ENCODE assay signal across 8 cellular contexts in the genomic region with DNA sequence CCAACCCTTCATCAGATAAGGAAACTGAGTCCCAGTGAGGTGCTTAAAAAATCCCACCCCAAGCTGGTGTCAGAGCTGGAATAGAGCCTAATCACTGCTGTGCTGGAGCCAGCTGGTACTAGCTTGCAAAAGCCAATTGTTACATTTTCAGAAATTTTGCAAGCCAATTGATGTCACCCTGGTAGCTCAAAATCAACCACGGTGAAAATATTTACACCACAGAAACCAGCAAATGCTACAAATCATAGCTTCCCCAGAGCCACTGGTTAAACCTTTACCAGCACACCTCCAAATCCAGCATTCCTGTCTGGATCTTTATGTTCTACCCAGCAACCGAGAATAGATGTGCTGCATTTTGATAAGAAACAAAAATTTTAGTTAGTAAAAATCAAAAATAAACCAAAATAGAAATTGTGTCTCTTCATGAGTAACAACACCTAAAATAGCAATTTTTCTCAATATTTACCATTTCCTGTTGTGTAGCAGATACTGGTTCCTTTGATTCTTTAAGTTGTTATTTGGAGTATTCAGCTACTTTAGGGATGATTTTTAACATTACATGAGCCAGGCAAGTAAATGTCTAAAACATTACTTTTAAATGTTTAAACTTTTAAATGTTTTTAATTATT. TPM values are rescaled to one million over a fixed set of nuclear protein-coding genes. Genes with fewer than 3 reads are reported as not detected.
DNase-seq lines count a peak whose midpoint lies in the region; ATAC-seq, FAIRE-seq and TF ChIP-seq lines count a peak whose summit lies in the region.

No MANE protein-coding gene starts in this region.

- H3K27ac Mint-ChIP-seq in activated naive CD4-positive, alpha-beta T cell treated with anti-CD3 and anti-CD28 coated beads, Interleukin-2, amount 50 U/mL, for 72 hours = no peak overlapping the region

- no peaks in the 10 kb centered on the region for H3K9me3 Mint-ChIP-seq in activated naive CD4-positive, alpha-beta T cell treated with anti-CD3 and anti-CD28 coated beads, Interleukin-2, amount 50 U/mL, for 72 hours

- POLR2A ChIA-PET in AG04450 (lab: Yijun Ruan, JAX) = interaction anchor here (1.0 to 1.3 kb wide), 3 partner anchors 13 to 467 kb away, joined by 3 to 4 read pairs (median 4); no protein-coding TSS in a partner anchor

- FAIRE-seq in GM19239 (lab: Jason Lieb, UNC) = peak; percentile 84

- peaks cover 27% of the 10 kb centered on the region for H3K4me1 ChIP-seq in adipocyte (ENCODE audit: control insufficient read depth, insufficient read depth, low read length)
- peaks cover 7% of the 10 kb centered on the region for H3K4me1 ChIP-seq in mucosa of descending colon (ENCODE audit: low read depth)

- ATAC-seq in HG03135 (IDR thresholded peaks at IDR 0.05; ENCODE audit: unreplicated experiment) (peak; percentile 64), mucosa of descending colon (no peak)
- no peak for ATAC-seq in activated naive CD4-positive, alpha-beta T cell treated with anti-CD3 and anti-CD28 coated beads, Interleukin-2, amount 50 U/mL, for 72 hours

- H3K36me3 ChIP-seq in adipocyte (ENCODE audit: control insufficient read depth, insufficient read depth, low read length, severe bottlenecking) (no peaks in the 10 kb centered on the region), mucosa of descending colon (ENCODE audit: low read depth) (no peaks in the 10 kb centered on the region)

- H3K27me3 ChIP-seq in AG04450 (ENCODE audit: control insufficient read depth, insufficient read depth, low read length) = no peaks in the 10 kb centered on the region
- no peaks in the 10 kb centered on the region for H3K27me3 ChIP-seq in adipocyte (replicated peaks; ENCODE audit: control insufficient read depth, insufficient read depth, low read length)
- H3K27me3 ChIP-seq in layer of hippocampus (ENCODE audit: control insufficient read depth, insufficient read depth, low read length) = no peaks in the 10 kb centered on the region

- DNase-seq in AG04450 (ENCODE audit: low read depth, low spot score) = no peak
- no peak for DNase-seq in GM19239 (ENCODE audit: insufficient read length, low spot score)
- DNase-seq in adipocyte (ENCODE audit: low read depth) = peak; percentile 42
- no peak for DNase-seq in mucosa of descending colon
- DNase-seq in activated naive CD4-positive, alpha-beta T cell treated with anti-CD3 and anti-CD28 coated beads, Interleukin-2, amount 50 U/mL, for 72 hours (ENCODE audit: low spot score in 2 of 2) = no peak
- no peak for DNase-seq in T-helper 9 cell

- H3K9me3 ChIP-seq in AG04450 (ENCODE audit: control insufficient read depth, insufficient read depth, low read length) (no peaks in the 10 kb centered on the region), adipocyte (ENCODE audit: control insufficient read depth, low read length) (no peaks in the 10 kb centered on the region), mucosa of descending colon (no peaks in the 10 kb centered on the region)

- CTCF ChIA-PET in AG04450 (lab: Charles Lee) = interaction anchor here (0.6 to 2.7 kb wide), 11 partner anchors 10 to 324 kb away, joined by 3 to 18 read pairs (median 6); no protein-coding TSS in a partner anchor

- no peak for TF ChIP-seq CTCF in AG04450 (IDR thresholded peaks at IDR 0.05; ENCODE audit: low read depth, low read length)
- TF ChIP-seq CTCF in mucosa of descending colon (IDR thresholded peaks at IDR 0.05) = no peak

- intact Hi-C loops in mucosa of descending colon (cut with DNase I, micrococcal nuclease) = no loop called here

- H3K4me3 ChIP-seq in AG04450 (ENCODE audit: low read depth, low read length) = peak overlapping the region; percentile 15
- peak overlapping the region; percentile 62 for H3K4me3 ChIP-seq in adipocyte (ENCODE audit: low read length)
- H3K4me3 ChIP-seq in mucosa of descending colon = no peak overlapping the region

- H3K27ac ChIP-seq in AG04450 (ENCODE audit: low read depth, low read length) = peak overlapping the region; percentile 53
- peak overlapping the region; percentile 72 for H3K27ac ChIP-seq in layer of hippocampus (ENCODE audit: low read depth, low read length)

- H3K36me3 Mint-ChIP-seq in activated naive CD4-positive, alpha-beta T cell treated with anti-CD3 and anti-CD28 coated beads, Interleukin-2, amount 50 U/mL, for 72 hours = no peaks in the 10 kb centered on the region

- peak overlapping the region; percentile 39 for H3K9ac ChIP-seq in adipocyte (ENCODE audit: low read length)

RNA-seq across cellular contexts. Expression of a gene that starts 7.2 kb away (rescaled TPM):
- polyA plus RNA-seq in AG04450 (2011; rRNA removed) = 2.8 and 4.2 TPM in 2 replicates
- polyA minus RNA-seq in AG04450 (2011; rRNA and poly(A)+ RNA removed) = 1.9 and 3.6 TPM in 2 replicates
- total RNA-seq in mucosa of descending colon = 1 to 10 TPM in 2 of 3 donors, under 1 TPM in 1; 0.43 to 5.5 (median 1.1) TPM
- under 1 TPM; 0.29 to 0.68 TPM for total RNA-seq in activated naive CD4-positive, alpha-beta T cell treated with anti-CD3 and anti-CD28 coated beads, Interleukin-2, amount 50 U/mL, for 72 hours
